19 cellular contexts compared by ENCODE assay signal in the genomic region with DNA sequence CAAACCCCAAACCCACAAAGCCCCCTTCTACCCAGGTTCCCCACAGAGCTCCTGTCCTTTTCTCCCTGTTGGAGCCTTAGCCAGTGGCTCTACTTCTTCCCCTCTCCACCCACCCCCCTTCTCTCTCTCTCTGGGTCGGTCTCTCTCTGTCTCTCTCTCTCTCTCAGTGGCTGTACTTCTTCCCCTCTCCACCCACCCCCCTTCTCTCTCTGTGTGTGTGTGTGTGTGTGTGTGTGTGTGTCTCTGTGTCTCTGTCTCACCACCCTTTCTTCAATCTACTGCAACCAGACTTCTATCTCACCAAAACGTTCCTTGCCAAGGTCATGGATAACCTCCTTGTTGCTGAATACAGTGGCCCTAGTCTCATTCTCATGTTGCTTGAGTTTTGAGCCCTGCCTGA. TPM values are rescaled to one million over a fixed set of nuclear protein-coding genes. Genes with fewer than 3 reads are reported as not detected.
DNase-seq lines count a peak whose midpoint lies in the region; ATAC-seq and TF ChIP-seq lines count a peak whose summit lies in the region.
"Had no signal": no experiment of that assay in that cellular context is flagged by ENCODE, and none has a peak within 500 bp of the region (broad histone marks: within the 10 kb centered on the region; RNA-seq: fewer than 3 reads in every experiment).

No MANE protein-coding gene starts in this region.

- POLR2A ChIA-PET in activated CD8-positive, alpha-beta T cell treated with anti-CD3 and anti-CD28 coated beads for 36 hours (lab: Charles Lee): interaction anchor here (1.6 to 3.3 kb wide), 2 partner anchors 9 to 91 kb away, joined by 4 to 25 read pairs; a partner anchor contains a TSS

- H3K4me1 ChIP-seq in HAP-1: no peaks in the 10 kb centered on the region
- H3K4me1 ChIP-seq: SJCRH30 had no signal

- peak overlapping the region; percentile 54 for H3K27ac Mint-ChIP-seq in stimulated activated naive CD8-positive, alpha-beta T cell treated with anti-CD3 and anti-CD28 coated beads, Interleukin-15, Interleukin-2, amounts not matched to agents 100 ng/mL and 50 ng/mL, for 24 hours
- peak overlapping the region; percentile 75 for H3K27ac Mint-ChIP-seq in activated CD8-positive, alpha-beta T cell treated with anti-CD3 and anti-CD28 coated beads for 36 hours
- H3K27ac Mint-ChIP-seq: HFFc6 had no signal

- in situ Hi-C loops in HAP-1 (cut with MboI; ENCODE audit: low sequenced_read_pairs): loop anchor here (5.0 to 10.0 kb wide), 3 partner anchors 93 to 246 kb away; a partner anchor contains a TSS

- H3K27me3 ChIP-seq in HAP-1 (ENCODE audit: low read depth): no peaks in the 10 kb centered on the region
- H3K27me3 ChIP-seq: brain microvascular endothelial cell, SJCRH30, uterus had no signal

- H3K4me3 ChIP-seq in HAP-1: no peak overlapping the region
- H3K4me3 ChIP-seq: mucosa of descending colon, SJCRH30, uterus had no signal

- H3K9me3 Mint-ChIP-seq in stimulated activated naive CD8-positive, alpha-beta T cell treated with anti-CD3 and anti-CD28 coated beads, Interleukin-15, Interleukin-2, amounts not matched to agents 100 ng/mL and 50 ng/mL, for 24 hours: no peaks in the 10 kb centered on the region
- H3K9me3 Mint-ChIP-seq in activated CD8-positive, alpha-beta T cell treated with anti-CD3 and anti-CD28 coated beads for 36 hours: no peaks in the 10 kb centered on the region
- H3K9me3 Mint-ChIP-seq: HFFc6 had no signal

- intact Hi-C loops in activated CD8-positive, alpha-beta T cell treated with anti-CD3 and anti-CD28 coated beads for 36 hours (cut with micrococcal nuclease): loop anchor here (5.0 to 10.0 kb wide), 3 partner anchors 168 to 393 kb away; no protein-coding TSS in a partner anchor
- intact Hi-C loops in sciatic nerve (cut with DNase I): loop anchor here (5.0 to 10.0 kb wide), 2 partner anchors 96 to 393 kb away; a partner anchor contains a TSS

- TF ChIP-seq CTCF in activated CD8-positive, alpha-beta T cell treated with anti-CD3 and anti-CD28 coated beads for 36 hours (IDR thresholded peaks at IDR 0.05): no peak

- peaks cover 55% of the 10 kb centered on the region for H3K4me1 Mint-ChIP-seq in stimulated activated naive CD8-positive, alpha-beta T cell treated with anti-CD3 and anti-CD28 coated beads, Interleukin-15, Interleukin-2, amounts not matched to agents 100 ng/mL and 50 ng/mL, for 24 hours (ENCODE audit: low read depth)
- H3K4me1 Mint-ChIP-seq in activated CD8-positive, alpha-beta T cell treated with anti-CD3 and anti-CD28 coated beads for 36 hours (ENCODE audit: low read depth): peaks cover 49% of the 10 kb centered on the region

- H3K27me3 Mint-ChIP-seq in stimulated activated naive CD8-positive, alpha-beta T cell treated with anti-CD3 and anti-CD28 coated beads, Interleukin-15, Interleukin-2, amounts not matched to agents 100 ng/mL and 50 ng/mL, for 24 hours: no peaks in the 10 kb centered on the region
- H3K27me3 Mint-ChIP-seq in activated CD8-positive, alpha-beta T cell treated with anti-CD3 and anti-CD28 coated beads for 36 hours: no peaks in the 10 kb centered on the region

- ATAC-seq in stimulated activated naive CD8-positive, alpha-beta T cell treated with anti-CD3 and anti-CD28 coated beads, Interleukin-15, Interleukin-2, amounts not matched to agents 100 U/mL and 50 U/mL, for 24 hours: no peak
- ATAC-seq in activated CD8-positive, alpha-beta T cell treated with anti-CD3 and anti-CD28 coated beads for 36 hours: peak; percentile 4
- ATAC-seq in sciatic nerve: no peak
- ATAC-seq: mucosa of descending colon had no signal

- no peaks in the 10 kb centered on the region for H3K36me3 Mint-ChIP-seq in stimulated activated naive CD8-positive, alpha-beta T cell treated with anti-CD3 and anti-CD28 coated beads, Interleukin-15, Interleukin-2, amounts not matched to agents 100 ng/mL and 50 ng/mL, for 24 hours (ENCODE audit: low read depth)
- no peaks in the 10 kb centered on the region for H3K36me3 Mint-ChIP-seq in activated CD8-positive, alpha-beta T cell treated with anti-CD3 and anti-CD28 coated beads for 36 hours (ENCODE audit: low read depth)

- no peaks in the 10 kb centered on the region for H3K9me3 ChIP-seq in HAP-1
- H3K9me3 ChIP-seq: mucosa of descending colon, SJCRH30, uterus had no signal

- CTCF ChIA-PET in activated CD8-positive, alpha-beta T cell treated with anti-CD3 and anti-CD28 coated beads for 36 hours (lab: Charles Lee): interaction anchor here (1.1 to 9.8 kb wide), 16 partner anchors 11 to 466 kb away, joined by 3 to 444 read pairs (median 10); a partner anchor contains a TSS

- DNase-seq in stimulated activated naive CD8-positive, alpha-beta T cell treated with anti-CD3 and anti-CD28 coated beads, Interleukin-15, Interleukin-2, amounts not matched to agents 100 U/mL and 50 U/mL, for 24 hours: no peak
- DNase-seq in activated CD8-positive, alpha-beta T cell treated with anti-CD3 and anti-CD28 coated beads for 36 hours: peak; percentile 24
- DNase-seq in islet precursor cell: peak; percentile 63
- no peak for DNase-seq in HAP-1 (ENCODE audit: low spot score in 2 of 2)
- no peak for DNase-seq in HT-29 (ENCODE audit: low spot score)
- DNase-seq in NCI-H1048 (lab: John Stamatoyannopoulos, UW): no peak
- no peak for DNase-seq in sciatic nerve (ENCODE audit: low spot score)
- DNase-seq: brain microvascular endothelial cell; DMS79; effector CD4-positive, alpha-beta T cell; HFFc6; mucosa of descending colon; NK-92 treated with Interleukin-12 subunit alpha and Interleukin-12 subunit beta, amount 100 ng/mL, for 24 hours; SJCRH30; stimulated activated CD4-positive, alpha-beta T cell treated with anti-CD3 and anti-CD28 coated beads, Interleukin-2, amount 100 ng/mL, for 24 hours; stimulated activated CD8-positive, alpha-beta memory T cell treated with anti-CD3 and anti-CD28 coated beads, Interleukin-4, amount 100 ng/mL, for 48 hours; uterus had no signal

- H3K4me3 Mint-ChIP-seq in stimulated activated naive CD8-positive, alpha-beta T cell treated with anti-CD3 and anti-CD28 coated beads, Interleukin-15, Interleukin-2, amounts not matched to agents 100 ng/mL and 50 ng/mL, for 24 hours: no peak overlapping the region
- H3K4me3 Mint-ChIP-seq in activated CD8-positive, alpha-beta T cell treated with anti-CD3 and anti-CD28 coated beads for 36 hours: peak overlapping the region; percentile 50
- H3K4me3 Mint-ChIP-seq: HFFc6 had no signal

- no peaks in the 10 kb centered on the region for H3K36me3 ChIP-seq in HAP-1 (replicated peaks)
- H3K36me3 ChIP-seq: brain microvascular endothelial cell, SJCRH30, uterus had no signal

RNA-seq across cellular contexts. Expression of a gene that starts 8.7 kb away (rescaled TPM):
- total RNA-seq in activated CD8-positive, alpha-beta T cell treated with anti-CD3 and anti-CD28 coated beads for 36 hours: 10 to 100 TPM; 20.9 to 23.3 TPM
- total RNA-seq in HT-29 (2014; rRNA removed; shearing (Covaris generic)): 44.3 and 46.3 TPM in 2 replicates
- 34.1 TPM for total RNA-seq in sciatic nerve

RNA-seq across cellular contexts. Expression of a gene that starts 27.8 kb away (rescaled TPM):
- under 1 TPM in 1 of 2 experiments, not detected in 1; 0.18 TPM for total RNA-seq in activated CD8-positive, alpha-beta T cell treated with anti-CD3 and anti-CD28 coated beads for 36 hours
- total RNA-seq in HT-29 (2014; rRNA removed; shearing (Covaris generic)): not detected in 2 replicates
- total RNA-seq in sciatic nerve: not detected
- total RNA-seq: HFFc6, renal cortical epithelial cell, SJCRH30 had no signal

RNA-seq across cellular contexts. Expression of a gene that starts 32.3 kb away (rescaled TPM):
- total RNA-seq in activated CD8-positive, alpha-beta T cell treated with anti-CD3 and anti-CD28 coated beads for 36 hours: under 1 TPM; 0.47 to 0.54 TPM
- 0.03 and 0.18 TPM in 2 replicates for total RNA-seq in HT-29 (2014; rRNA removed; shearing (Covaris generic))
- 1.5 TPM for total RNA-seq in sciatic nerve

Comparison
In these comparisons a context has a peak if more than half of its experiments do, and no peak if none do; other contexts are left out.
1. DNase-seq: peak in activated CD8-positive, alpha-beta T cell treated with anti-CD3 and anti-CD28 coated beads for 36 hours (single experiment) and islet precursor cell (single experiment); none in stimulated activated naive CD8-positive, alpha-beta T cell treated with anti-CD3 and anti-CD28 coated beads, Interleukin-15, Interleukin-2, amounts not matched to agents 100 U/mL and 50 U/mL, for 24 hours (single experiment), HAP-1 (0 of 2), HT-29 (single experiment), NCI-H1048 (single experiment) and sciatic nerve (single experiment).